Comparison of ENCODE assay signal across 16 cellular contexts in genomic region chr11:28808771-28809170, GRCh38.
"Had no signal": no experiment of that assay in that cellular context is flagged by ENCODE, and none has a peak within 500 bp of the region (broad histone marks: within the 10 kb centered on the region; RNA-seq: fewer than 3 reads in every experiment).

No MANE protein-coding gene starts in this region.

- H3K4me3 ChIP-seq: ascending aorta, cardiac muscle cell, lower lobe of right lung, neural progenitor cell, ovary, thoracic aorta had no signal

- DNase-seq: activated CD4-positive, alpha-beta T cell treated with anti-CD3 and anti-CD28 coated beads for 4 hours; activated naive CD4-positive, alpha-beta T cell treated with Interleukin-2 at 50 U/mL for 16 hours; activated naive CD8-positive, alpha-beta T cell treated with anti-CD3 and anti-CD28 coated beads, Interleukin-2, amount 50 U/mL, for 24 hours; hypothalamus; lower lobe of right lung; midbrain; ovary; stimulated activated CD4-positive, alpha-beta T cell treated with anti-CD3 and anti-CD28 coated beads, Interleukin-15, amount 100 ng/mL, for 24 hours; stimulated activated CD4-positive, alpha-beta T cell treated with anti-CD3 and anti-CD28 coated beads, Interleukin-4, amount 100 ng/mL, for 24 hours; stimulated activated naive CD8-positive, alpha-beta T cell treated with anti-CD3 and anti-CD28 coated beads, Interleukin-15, amount 100 ng/mL, for 72 hours; WERI-Rb-1 had no signal

- H3K4me2 ChIP-seq: neural progenitor cell had no signal

- H3K27me3 ChIP-seq: ascending aorta, cardiac muscle cell, neural progenitor cell, ovary had no signal

- H3K9ac ChIP-seq: neural progenitor cell had no signal

- H3K27ac ChIP-seq: ascending aorta, cardiac muscle cell, lower lobe of right lung, neural progenitor cell, ovary, thoracic aorta, WERI-Rb-1 had no signal

- ATAC-seq: activated naive CD8-positive, alpha-beta T cell treated with anti-CD3 and anti-CD28 coated beads, Interleukin-2, amount 50 U/mL, for 24 hours; stimulated activated naive CD8-positive, alpha-beta T cell treated with anti-CD3 and anti-CD28 coated beads, Interleukin-15, amount 100 ng/mL, for 72 hours had no signal

- H3K36me3 ChIP-seq: ascending aorta, cardiac muscle cell, lower lobe of right lung, neural progenitor cell, ovary, thoracic aorta, WERI-Rb-1 had no signal

- FAIRE-seq: colon had no signal

- H3K4me1 ChIP-seq: ascending aorta, lower lobe of right lung, neural progenitor cell had no signal

- H3K9me3 ChIP-seq: ascending aorta, ovary, thoracic aorta had no signal

- H2AFZ ChIP-seq: neural progenitor cell had no signal
